ENCODE assay signal across 14 cellular contexts in genomic region chr13:67299072-67299635, GRCh38.
DNase-seq lines count a peak whose midpoint lies in the region; ATAC-seq and TF ChIP-seq lines count a peak whose summit lies in the region.
"Had no signal": no experiment of that assay in that cellular context is flagged by ENCODE, and none has a peak within 500 bp of the region (broad histone marks: within the 10 kb centered on the region; RNA-seq: fewer than 3 reads in every experiment).

No MANE protein-coding gene starts in this region.

- ATAC-seq in left lung: peak; percentile 57
- ATAC-seq in GM21367 (IDR thresholded peaks at IDR 0.05; ENCODE audit: unreplicated experiment): no peak
- ATAC-seq: T-helper 17 cell had no signal

- H3K9me3 ChIP-seq in left lung (no peaks in the 10 kb centered on the region), tibial nerve (no peaks in the 10 kb centered on the region)
- H3K9me3 ChIP-seq: HAP-1 had no signal

- H3K27me3 ChIP-seq in BJ (ENCODE audit: control insufficient read depth, insufficient read depth, low read length): no peaks in the 10 kb centered on the region
- no peaks in the 10 kb centered on the region for H3K27me3 ChIP-seq in left lung
- no peaks in the 10 kb centered on the region for H3K27me3 ChIP-seq in tibial nerve
- H3K27me3 ChIP-seq: cardiac muscle cell had no signal

- POLR2A ChIA-PET in BJ (lab: Charles Lee): no interaction called here

- H3K4me1 ChIP-seq in left lung (no peaks in the 10 kb centered on the region), tibial nerve (no peaks in the 10 kb centered on the region)

- H3K4me3 ChIP-seq in BJ (ENCODE audit: low read depth, low read length) (no peak overlapping the region), left lung (no peak overlapping the region), tibial nerve (no peak overlapping the region)
- H3K4me3 ChIP-seq: cardiac muscle cell, HAP-1 had no signal

- H3K36me3 ChIP-seq in BJ (ENCODE audit: control insufficient read depth, insufficient read depth, low read length) (no peaks in the 10 kb centered on the region), left lung (no peaks in the 10 kb centered on the region), tibial nerve (no peaks in the 10 kb centered on the region)
- H3K36me3 ChIP-seq: cardiac muscle cell, HAP-1 had no signal

- TF ChIP-seq POLR2A in tibial nerve (IDR thresholded peaks at IDR 0.05): no peak

- TF ChIP-seq EP300 in tibial nerve (IDR thresholded peaks at IDR 0.05): no peak

- DNase-seq in BJ (ENCODE audit: low read depth) (peak; percentile 36), NCI-H226 (peak; percentile 26), dedifferentiated amniotic fluid mesenchymal stem cell (ENCODE audit: extremely low spot score) (peak; percentile 45), left lung (no peak), GF-D8 (lab: John Stamatoyannopoulos, UW) (no peak), tibial nerve (ENCODE audit: low spot score in 2 of 2) (no peak), DMS53 (lab: John Stamatoyannopoulos, UW) (no peak)
- DNase-seq: activated CD4-positive, alpha-beta T cell treated with anti-CD3 and anti-CD28 coated beads, Interleukin-2, amount 50 U/mL, for 1 hour; erythroblast; immature natural killer cell; T-helper 17 cell had no signal

- CTCF ChIA-PET in BJ (lab: Yijun Ruan, JAX): no interaction called here

- WGBS in tibial nerve, 2 donors: 38 to 59% methylated on average over 1 of the region's 1 CpG

- H3K27ac ChIP-seq in left lung: no peak overlapping the region
- no peak overlapping the region for H3K27ac ChIP-seq in tibial nerve
- H3K27ac ChIP-seq: cardiac muscle cell had no signal

- intact Hi-C loops in left lung (cut with DNase I): no loop called here

- TF ChIP-seq CTCF in BJ (IDR thresholded peaks at IDR 0.05; ENCODE audit: insufficient read depth, low read depth, low read length) (no peak), left lung (IDR thresholded peaks at IDR 0.05) (no peak), tibial nerve (IDR thresholded peaks at IDR 0.05) (no peak)

Comparison
In these comparisons a context has a peak if more than half of its experiments do, and no peak if none do; other contexts are left out.
1. DNase-seq: peak in BJ (single experiment), NCI-H226 (single experiment) and dedifferentiated amniotic fluid mesenchymal stem cell (single experiment); none in left lung (0 of 2), GF-D8 (single experiment), tibial nerve (0 of 2) and DMS53 (single experiment).